In genomic region chr5:158987231-158987630, GRCh38 we compare ENCODE assay signal across 22 cellular contexts.
"Had no signal": no experiment of that assay in that cellular context is flagged by ENCODE, and none has a peak within 500 bp of the region (broad histone marks: within the 10 kb centered on the region; RNA-seq: fewer than 3 reads in every experiment).

No MANE protein-coding gene starts in this region.

- H3K9me3 ChIP-seq: SJSA1 had no signal

- DNase-seq: Kasumi-1, KBM-7, MM.1S, MV-4-11, NCI-H1048, NCI-H1105, NCI-H1417, NCI-H1436 treated with DMSO at 0.1 percent for 48 hours, NCI-H1694, NCI-H187 treated with DMSO at 0.1 percent for 48 hours, NCI-H2029 treated with DMSO at 0.1 percent for 48 hours, NCI-H2171 treated with DMSO at 0.1 percent for 48 hours, NCI-H345, NCI-H446 treated with DMSO at 0.1 percent for 48 hours, NCI-H510A treated with DMSO at 0.1 percent for 48 hours, NCI-H526, Right ventricle myocardium superior, RPMI8226, SIG-M5 had no signal

- FAIRE-seq: RCC 7860 had no signal

- H3K27ac ChIP-seq: SJSA1, SK-N-MC had no signal

- H3K36me3 ChIP-seq: SJSA1 had no signal

- H3K27me3 ChIP-seq: SJSA1 had no signal

- H3K4me3 ChIP-seq: SJSA1, SK-N-MC had no signal
